11 cellular contexts compared by ENCODE assay signal in genomic region chr7:76512941-76513816, GRCh38. TPM values are rescaled to one million over a fixed set of nuclear protein-coding genes. Genes with fewer than 3 reads are reported as not detected.
A peak's percentile ranks its signal among the peaks of the same experiment; 100 is the strongest.
DNase-seq lines count a peak whose midpoint lies in the region; ATAC-seq, FAIRE-seq and TF ChIP-seq lines count a peak whose summit lies in the region.
"Had no signal": no experiment of that assay in that cellular context is flagged by ENCODE, and none has a peak within 500 bp of the region (broad histone marks: within the 10 kb centered on the region; RNA-seq: fewer than 3 reads in every experiment).

No MANE protein-coding gene starts in this region.

- H3K27ac ChIP-seq in mesenchymal stem cell (ENCODE audit: low read length, poor library complexity, severe bottlenecking) (no peak overlapping the region), small intestine (ENCODE audit: low read depth in 1 of 2, low read length in 1 of 2) (no peak overlapping the region), coronary artery (peak overlapping the region in 1 of 2 donors; percentile 16)

- TF ChIP-seq CTCF in AG10803 (conservative IDR thresholded peaks at IDR 0.05; ENCODE audit: low read length), result peak; percentile 31; the same call in 1 of the 2 replicates
- TF ChIP-seq CTCF in WTC11 (IDR thresholded peaks at IDR 0.05), result peak; percentile 51; the same call in 1 of the 2 replicates
- no peak for TF ChIP-seq CTCF in coronary artery (IDR thresholded peaks at IDR 0.05)

- peaks cover 8% of the 10 kb centered on the region for H3K4me1 Mint-ChIP-seq in WTC11

- no peaks in the 10 kb centered on the region for H3K36me3 Mint-ChIP-seq in WTC11

- no peak overlapping the region for H3K23ac ChIP-seq in mesenchymal stem cell (ENCODE audit: low read length in 2 of 2)

- no peak for FAIRE-seq in small intestine (lab: Jason Lieb, UNC)

- CTCF ChIA-PET in WTC11 (lab: Charles Lee), result interaction anchor here (0.6 kb wide), 1 partner anchor 278 kb away, joined by 4 read pairs; no protein-coding TSS in a partner anchor

- no peak overlapping the region for H3K14ac ChIP-seq in mesenchymal stem cell (ENCODE audit: low read length in 2 of 2)

- DNase-seq in AG10803 (ENCODE audit: low read depth) (no peak), GM19238 (ENCODE audit: insufficient read length, low spot score) (peak; percentile 1), WTC11 (ENCODE audit: low spot score) (peak; percentile 57), mesenchymal stem cell (peak; percentile 34), small intestine (no peak), NCI-H2227 treated with DMSO at 0.1 percent for 48 hours (lab: John Stamatoyannopoulos, UW) (no peak), coronary artery (ENCODE audit: low spot score) (no peak), MG63 (no peak)
- DNase-seq: activated gamma-delta T cell treated with Interleukin-2 at 50 U/mL for 16 hours; stimulated activated CD4-positive, alpha-beta T cell treated with anti-CD3 and anti-CD28 coated beads, Interleukin-12 subunit alpha, Interleukin-12 subunit beta, amount 100 ng/mL, for 4 hours had no signal

- no peaks in the 10 kb centered on the region for H3K79me1 ChIP-seq in mesenchymal stem cell (replicated peaks; ENCODE audit: low read length, poor library complexity, severe bottlenecking)

- no peak overlapping the region for H2BK12ac ChIP-seq in mesenchymal stem cell (ENCODE audit: low read length in 2 of 2)

- WGBS in mesenchymal stem cell, result 77% methylated on average over 21 of the region's 21 CpGs
- 47 to 62% (median 58%) methylated on average over 17 to 21 of the region's 21 CpGs for WGBS in small intestine, 3 donors

- no peak overlapping the region for H3K4me3 Mint-ChIP-seq in WTC11

- H2AK5ac ChIP-seq in mesenchymal stem cell (ENCODE audit: low read length, severe bottlenecking), result peak overlapping the region; percentile 16

- H3K27me3 Mint-ChIP-seq in WTC11 (ENCODE audit: low read depth), result no peaks in the 10 kb centered on the region; the same call in 1 of the 2 replicates

- no peak overlapping the region for H4K8ac ChIP-seq in mesenchymal stem cell (ENCODE audit: low read length)

- no peak overlapping the region for H3K27ac Mint-ChIP-seq in WTC11

- peak overlapping the region; percentile 37 for H4K91ac ChIP-seq in mesenchymal stem cell (ENCODE audit: low read length)

- H3K36me3 ChIP-seq in mesenchymal stem cell (ENCODE audit: control insufficient read depth in 1 of 2, insufficient read depth in 2 of 2, low read depth in 1 of 2, low read length in 2 of 2) (no peaks in the 10 kb centered on the region), small intestine (ENCODE audit: control insufficient read depth in 2 of 2, insufficient read depth in 2 of 2, low read length in 2 of 2) (no peaks in the 10 kb centered on the region), MG63 (no peaks in the 10 kb centered on the region)

- H3K4me3 ChIP-seq in AG10803 (ENCODE audit: low read length) (no peak overlapping the region), mesenchymal stem cell (ENCODE audit: insufficient read depth in 1 of 2, low read depth in 1 of 2, low read length in 2 of 2) (no peak overlapping the region), small intestine (ENCODE audit: low read depth in 1 of 2, low read length in 2 of 2) (no peak overlapping the region), coronary artery (no peak overlapping the region), MG63 (no peak overlapping the region)

- peaks cover 22% of the 10 kb centered on the region for H3K4me1 ChIP-seq in mesenchymal stem cell (ENCODE audit: control insufficient read depth, insufficient read depth, low read depth, low read length)
- peaks cover 0 to 5% of the 10 kb centered on the region in 2 donors for H3K4me1 ChIP-seq in small intestine (ENCODE audit: control insufficient read depth in 2 of 2, insufficient read depth in 1 of 2, low read depth in 1 of 2, low read length in 1 of 2)

- POLR2A ChIA-PET in WTC11 (lab: Charles Lee), result no interaction called here

- H3K9ac ChIP-seq in mesenchymal stem cell (ENCODE audit: low read length), result peak overlapping the region; percentile 22

- H3K4me2 ChIP-seq in mesenchymal stem cell (ENCODE audit: low read length, poor library complexity, severe bottlenecking), result no peak overlapping the region

- H2AFZ ChIP-seq in mesenchymal stem cell (ENCODE audit: low read depth, low read length), result no peak overlapping the region

- H3K27me3 ChIP-seq in mesenchymal stem cell (ENCODE audit: control insufficient read depth in 1 of 2, insufficient read depth in 1 of 2, low read length in 2 of 2) (peaks cover 0 to 4% of the 10 kb centered on the region in 2 experiments), small intestine (ENCODE audit: control insufficient read depth in 2 of 2, insufficient read depth in 2 of 2, low read length in 2 of 2) (no peaks in the 10 kb centered on the region), MG63 (no peaks in the 10 kb centered on the region)

- H2BK15ac ChIP-seq in mesenchymal stem cell (ENCODE audit: low read depth, poor library complexity, severe bottlenecking), result no peak overlapping the region

- ATAC-seq in WTC11, result peak; percentile 27

- no peaks in the 10 kb centered on the region for H3K9me3 Mint-ChIP-seq in WTC11

- H2BK120ac ChIP-seq in mesenchymal stem cell (ENCODE audit: low read depth, low read length), result no peak overlapping the region

- no peak overlapping the region for H3K4ac ChIP-seq in mesenchymal stem cell (ENCODE audit: low read depth in 1 of 2, low read length in 2 of 2)

- H3K18ac ChIP-seq in mesenchymal stem cell (ENCODE audit: low read depth in 1 of 2, low read length in 2 of 2), result no peak overlapping the region

- no peaks in the 10 kb centered on the region for H3K9me3 ChIP-seq in mesenchymal stem cell (ENCODE audit: control insufficient read depth, low read length)
- H3K9me3 ChIP-seq in small intestine (ENCODE audit: control insufficient read depth, low read depth), result no peaks in the 10 kb centered on the region
- no peaks in the 10 kb centered on the region for H3K9me3 ChIP-seq in MG63

- no peak overlapping the region for H2BK5ac ChIP-seq in mesenchymal stem cell (ENCODE audit: low read depth, low read length, poor library complexity, severe bottlenecking)

TF ChIP-seq in WTC11, 78 proteins besides CTCF, POLR2A, EP300 and RAD21:
- TF ChIP-seq ZNF121 (CRISPR knock-in tag; IDR thresholded peaks at IDR 0.05) (peak; percentile 46; the same call in 1 of the 2 replicates), ZBTB21 (CRISPR knock-in tag; IDR thresholded peaks at IDR 0.05; ENCODE audit: borderline replicate concordance) (no peak), TP53 (CRISPR knock-in tag; IDR thresholded peaks at IDR 0.05) (no peak), NFE2L1 (CRISPR knock-in tag; IDR thresholded peaks at IDR 0.05) (no peak)

RNA-seq across cellular contexts. Expression of gene UPK3B, which starts 2.8 kb away (rescaled TPM):
- total RNA-seq in WTC11 (2021), result 1.4 to 3.6 TPM (median 3.2 TPM) in 3 replicates
- polyA plus RNA-seq in mesenchymal stem cell (2013, experiment 1 of 2), result not detected
- polyA plus RNA-seq in mesenchymal stem cell (2013, experiment 2 of 2), result 0.16 TPM
- polyA plus RNA-seq in small intestine, result 1 to 10 TPM in 1 of 3 donors, under 1 TPM in 1, not detected in 1; 0.18 to 2.2 TPM
- not detected in 2 replicates for total RNA-seq in MG63 (2014; rRNA removed; shearing (Covaris generic); ENCODE audit: low replicate concordance)

RNA-seq across cellular contexts. Expression of gene SPDYE16, which starts 29.9 kb away (rescaled TPM):
- not detected in 3 replicates for total RNA-seq in WTC11 (2021)
- not detected for polyA plus RNA-seq in mesenchymal stem cell (2013, experiment 1 of 2)
- not detected for polyA plus RNA-seq in mesenchymal stem cell (2013, experiment 2 of 2)
- under 1 TPM in 1 of 3 donors, not detected in 2; 0.10 TPM for polyA plus RNA-seq in small intestine
- not detected in 2 replicates for total RNA-seq in MG63 (2014; rRNA removed; shearing (Covaris generic); ENCODE audit: low replicate concordance)
- total RNA-seq: urinary bladder had no signal

RNA-seq across cellular contexts. Expression of gene DTX2, which starts 51.7 kb away (rescaled TPM):
- total RNA-seq in WTC11 (2021), result 60.9 to 79.2 TPM (median 62.1 TPM) in 3 replicates
- 12.6 TPM for polyA plus RNA-seq in mesenchymal stem cell (2013, experiment 1 of 2)
- 12.4 TPM for polyA plus RNA-seq in mesenchymal stem cell (2013, experiment 2 of 2)
- 10 to 100 TPM; 29.3 to 41.2 (median 32.4) TPM for polyA plus RNA-seq in small intestine
- total RNA-seq in MG63 (2014; rRNA removed; shearing (Covaris generic); ENCODE audit: low replicate concordance), result 1.2 and 8.0 TPM in 2 replicates

Comparison
In these comparisons a context has a peak if more than half of its experiments do, and no peak if none do; other contexts are left out.
1. DNase-seq: peak in GM19238 (single experiment), WTC11 (single experiment) and mesenchymal stem cell (single experiment); none in AG10803 (single experiment), small intestine (single experiment), NCI-H2227 treated with DMSO at 0.1 percent for 48 hours (single experiment), coronary artery (single experiment) and MG63 (single experiment).